ENCODE assay signal across 1 cellular context in the genomic region with DNA sequence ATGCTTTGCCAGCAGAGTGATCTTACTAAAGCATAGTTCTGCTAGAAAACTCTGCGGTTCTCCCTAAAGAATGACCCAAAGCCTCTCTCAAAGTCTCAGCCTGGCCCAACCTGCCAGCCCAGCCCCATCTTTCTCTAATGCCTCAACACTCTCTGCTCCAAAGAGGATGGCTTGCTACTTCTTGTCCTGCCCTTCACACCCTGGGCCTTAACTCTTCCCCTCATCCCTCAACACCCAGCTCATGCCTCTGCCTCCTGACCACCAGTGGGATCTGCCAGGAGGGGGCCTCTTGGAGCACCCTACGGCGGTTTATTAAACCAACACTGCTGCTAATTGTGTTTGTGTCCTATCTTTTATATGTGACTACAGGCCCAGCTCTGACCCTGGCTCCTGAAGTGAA.
TF ChIP-seq lines count a peak whose summit lies in the region.

No MANE protein-coding gene starts in this region.

TF ChIP-seq in GM12878, 131 proteins besides CTCF, POLR2A, EP300 and RAD21:
- TF ChIP-seq, protein P1, sequence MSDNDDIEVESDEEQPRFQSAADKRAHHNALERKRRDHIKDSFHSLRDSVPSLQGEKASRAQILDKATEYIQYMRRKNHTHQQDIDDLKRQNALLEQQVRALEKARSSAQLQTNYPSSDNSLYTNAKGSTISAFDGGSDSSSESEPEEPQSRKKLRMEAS (IDR thresholded peaks at IDR 0.05; ENCODE audit: low read depth, low read length), result 0 out of 2 replicates have a peak, but pooled peaks have one; percentile 22
- TF ChIP-seq, protein P2, sequence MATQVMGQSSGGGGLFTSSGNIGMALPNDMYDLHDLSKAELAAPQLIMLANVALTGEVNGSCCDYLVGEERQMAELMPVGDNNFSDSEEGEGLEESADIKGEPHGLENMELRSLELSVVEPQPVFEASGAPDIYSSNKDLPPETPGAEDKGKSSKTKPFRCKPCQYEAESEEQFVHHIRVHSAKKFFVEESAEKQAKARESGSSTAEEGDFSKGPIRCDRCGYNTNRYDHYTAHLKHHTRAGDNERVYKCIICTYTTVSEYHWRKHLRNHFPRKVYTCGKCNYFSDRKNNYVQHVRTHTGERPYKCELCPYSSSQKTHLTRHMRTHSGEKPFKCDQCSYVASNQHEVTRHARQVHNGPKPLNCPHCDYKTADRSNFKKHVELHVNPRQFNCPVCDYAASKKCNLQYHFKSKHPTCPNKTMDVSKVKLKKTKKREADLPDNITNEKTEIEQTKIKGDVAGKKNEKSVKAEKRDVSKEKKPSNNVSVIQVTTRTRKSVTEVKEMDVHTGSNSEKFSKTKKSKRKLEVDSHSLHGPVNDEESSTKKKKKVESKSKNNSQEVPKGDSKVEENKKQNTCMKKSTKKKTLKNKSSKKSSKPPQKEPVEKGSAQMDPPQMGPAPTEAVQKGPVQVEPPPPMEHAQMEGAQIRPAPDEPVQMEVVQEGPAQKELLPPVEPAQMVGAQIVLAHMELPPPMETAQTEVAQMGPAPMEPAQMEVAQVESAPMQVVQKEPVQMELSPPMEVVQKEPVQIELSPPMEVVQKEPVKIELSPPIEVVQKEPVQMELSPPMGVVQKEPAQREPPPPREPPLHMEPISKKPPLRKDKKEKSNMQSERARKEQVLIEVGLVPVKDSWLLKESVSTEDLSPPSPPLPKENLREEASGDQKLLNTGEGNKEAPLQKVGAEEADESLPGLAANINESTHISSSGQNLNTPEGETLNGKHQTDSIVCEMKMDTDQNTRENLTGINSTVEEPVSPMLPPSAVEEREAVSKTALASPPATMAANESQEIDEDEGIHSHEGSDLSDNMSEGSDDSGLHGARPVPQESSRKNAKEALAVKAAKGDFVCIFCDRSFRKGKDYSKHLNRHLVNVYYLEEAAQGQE (IDR thresholded peaks at IDR 0.05; ENCODE audit: low read depth, low read length), result no peak
- TF ChIP-seq POLR2AphosphoS5 (IDR thresholded peaks at IDR 0.05; ENCODE audit: low read length), result peak; percentile 61
